In genomic region chr12:10849425-10849878, GRCh38 we compare ENCODE assay signal across 18 cellular contexts. TPM values are rescaled to one million over a fixed set of nuclear protein-coding genes. Genes with fewer than 3 reads are reported as not detected.
DNase-seq lines count a peak whose midpoint lies in the region; ATAC-seq, FAIRE-seq and TF ChIP-seq lines count a peak whose summit lies in the region.
"Had no signal": no experiment of that assay in that cellular context is flagged by ENCODE, and none has a peak within 500 bp of the region (broad histone marks: within the 10 kb centered on the region; RNA-seq: fewer than 3 reads in every experiment).

Gene PRR4 (minus strand): TSS chr12:10849475. CDS start chr12:10849437, 38 bp downstream.

- peaks cover 30% of the 10 kb centered on the region for H3K4me1 ChIP-seq in PC-3 (ENCODE audit: insufficient read depth, low read length)
- H3K4me1 ChIP-seq: left lung, vagina had no signal

- ATAC-seq in activated naive CD8-positive, alpha-beta T cell treated with anti-CD3 and anti-CD28 coated beads, Interleukin-2, amount 50 U/mL, for 24 hours = no peak
- peak; percentile 90 for ATAC-seq in PC-3
- ATAC-seq in central memory CD8-positive, alpha-beta T cell (replicated peaks; ENCODE audit: extremely low read depth, poor library complexity, severe bottlenecking) = peak; percentile 83
- no peak for ATAC-seq in left colon
- no peak for ATAC-seq in GM18867 (IDR thresholded peaks at IDR 0.05; ENCODE audit: unreplicated experiment)
- ATAC-seq: left lung, sciatic nerve had no signal

- H3K9me3 Mint-ChIP-seq in activated naive CD8-positive, alpha-beta T cell treated with anti-CD3 and anti-CD28 coated beads for 36 hours = no peaks in the 10 kb centered on the region
- H3K9me3 Mint-ChIP-seq in activated naive CD8-positive, alpha-beta T cell treated with anti-CD3 and anti-CD28 coated beads, Interleukin-2, amount 50 U/mL, for 24 hours = no peaks in the 10 kb centered on the region
- no peaks in the 10 kb centered on the region for H3K9me3 Mint-ChIP-seq in central memory CD8-positive, alpha-beta T cell

- FAIRE-seq in urothelium cell line (lab: Jason Lieb, UNC) = peak; percentile 9
- FAIRE-seq: TTC549 had no signal

- H3K27me3 Mint-ChIP-seq in activated naive CD8-positive, alpha-beta T cell treated with anti-CD3 and anti-CD28 coated beads for 36 hours = no peaks in the 10 kb centered on the region
- H3K27me3 Mint-ChIP-seq in activated naive CD8-positive, alpha-beta T cell treated with anti-CD3 and anti-CD28 coated beads, Interleukin-2, amount 50 U/mL, for 24 hours = no peaks in the 10 kb centered on the region
- no peaks in the 10 kb centered on the region for H3K27me3 Mint-ChIP-seq in central memory CD8-positive, alpha-beta T cell

- H4K20me1 ChIP-seq in PC-3 (ENCODE audit: low read length) = no peaks in the 10 kb centered on the region

- H3K36me3 ChIP-seq in PC-3 (ENCODE audit: low read depth, low read length) = no peaks in the 10 kb centered on the region
- H3K36me3 ChIP-seq: left lung, ovary, vagina had no signal

- H2AFZ ChIP-seq in PC-3 (ENCODE audit: low read length) = 0 out of 2 replicates have a peak within 1 kb of the TSS, but pooled peaks have one; percentile 14

- H3K9me3 ChIP-seq in PC-3 (ENCODE audit: low read length) = no peaks in the 10 kb centered on the region
- H3K9me3 ChIP-seq: left lung, ovary, vagina had no signal

- no peak within 1 kb of the TSS for H3K4me3 Mint-ChIP-seq in activated naive CD8-positive, alpha-beta T cell treated with anti-CD3 and anti-CD28 coated beads for 36 hours
- H3K4me3 Mint-ChIP-seq in activated naive CD8-positive, alpha-beta T cell treated with anti-CD3 and anti-CD28 coated beads, Interleukin-2, amount 50 U/mL, for 24 hours = no peak within 1 kb of the TSS
- no peak within 1 kb of the TSS for H3K4me3 Mint-ChIP-seq in central memory CD8-positive, alpha-beta T cell

- no TSS peak for BruUV-seq in PC-3 (replicated peaks; lab: Mats Ljungman, UMichigan)

- no peak within 1 kb of the TSS for H3K4me3 ChIP-seq in PC-3 (ENCODE audit: low read length)
- H3K4me3 ChIP-seq: left lung, ovary, SK-N-MC, vagina had no signal

- H3K9me2 ChIP-seq in PC-3 (replicated peaks; ENCODE audit: low read length) = no peaks in the 10 kb centered on the region

- no peak for TF ChIP-seq CTCF in PC-3 (conservative IDR thresholded peaks at IDR 0.05; ENCODE audit: low read depth, low read length)

- H3K27ac Mint-ChIP-seq in activated naive CD8-positive, alpha-beta T cell treated with anti-CD3 and anti-CD28 coated beads for 36 hours = no peak within 1 kb of the TSS
- no peak within 1 kb of the TSS for H3K27ac Mint-ChIP-seq in activated naive CD8-positive, alpha-beta T cell treated with anti-CD3 and anti-CD28 coated beads, Interleukin-2, amount 50 U/mL, for 24 hours
- peak within 1 kb of the TSS; percentile 73 for H3K27ac Mint-ChIP-seq in central memory CD8-positive, alpha-beta T cell (ENCODE audit: low read depth)

- CTCF ChIA-PET in PC-3 (lab: Charles Lee) = no interaction called here

- POLR2A ChIA-PET in PC-3 (lab: Charles Lee; ENCODE audit: unreplicated experiment) = interaction anchor here (0.5 to 1.0 kb wide), 5 partner anchors 11 to 1969 kb away, joined by 3 to 10 read pairs (median 4); partner anchors contain the start of gene SMIM10L1

- H3K27me3 ChIP-seq in PC-3 (ENCODE audit: low read length) = no peaks in the 10 kb centered on the region
- H3K27me3 ChIP-seq: left lung, ovary, vagina had no signal

- no peaks in the 10 kb centered on the region for H3F3A ChIP-seq in PC-3 (ENCODE audit: low read length, unreplicated experiment)

- H3K27ac ChIP-seq in PC-3 (ENCODE audit: low read length) = peak within 1 kb of the TSS; percentile 90
- H3K27ac ChIP-seq: left lung, ovary, SK-N-MC, vagina had no signal

- H3K4me2 ChIP-seq in PC-3 (ENCODE audit: low read length) = peak within 1 kb of the TSS; percentile 46

- no peaks in the 10 kb centered on the region for H3K79me2 ChIP-seq in PC-3 (ENCODE audit: low read length)

- peak within 1 kb of the TSS; percentile 55 for H3K9ac ChIP-seq in PC-3 (ENCODE audit: low read length)

- peaks cover 34% of the 10 kb centered on the region for H3K4me1 Mint-ChIP-seq in activated naive CD8-positive, alpha-beta T cell treated with anti-CD3 and anti-CD28 coated beads for 36 hours
- peaks cover 33% of the 10 kb centered on the region for H3K4me1 Mint-ChIP-seq in activated naive CD8-positive, alpha-beta T cell treated with anti-CD3 and anti-CD28 coated beads, Interleukin-2, amount 50 U/mL, for 24 hours
- peaks cover 40% of the 10 kb centered on the region for H3K4me1 Mint-ChIP-seq in central memory CD8-positive, alpha-beta T cell

- intact Hi-C loops in PC-3 (cut with micrococcal nuclease) (no loop called here), left colon (cut with DNase I, micrococcal nuclease) (no loop called here)

- DNase-seq in activated naive CD8-positive, alpha-beta T cell treated with anti-CD3 and anti-CD28 coated beads for 36 hours = peak; percentile 11
- no peak for DNase-seq in activated naive CD8-positive, alpha-beta T cell treated with anti-CD3 and anti-CD28 coated beads, Interleukin-2, amount 50 U/mL, for 24 hours
- DNase-seq in PC-3 (peak; percentile 84), urothelium cell line (ENCODE audit: low spot score) (peak; percentile 26), left colon (no peak), NCI-H774 (lab: John Stamatoyannopoulos, UW) (no peak)
- no peak for DNase-seq in central memory CD8-positive, alpha-beta T cell (ENCODE audit: low spot score in 2 of 2)
- DNase-seq: dermis blood vessel endothelial cell, EL, left lung, NCI-H1092, NCI-H69, ovary had no signal

- peaks cover 16% of the 10 kb centered on the region for H3K36me3 Mint-ChIP-seq in activated naive CD8-positive, alpha-beta T cell treated with anti-CD3 and anti-CD28 coated beads for 36 hours
- H3K36me3 Mint-ChIP-seq in activated naive CD8-positive, alpha-beta T cell treated with anti-CD3 and anti-CD28 coated beads, Interleukin-2, amount 50 U/mL, for 24 hours (ENCODE audit: low read depth) = peaks cover 19% of the 10 kb centered on the region
- peaks cover 4% of the 10 kb centered on the region for H3K36me3 Mint-ChIP-seq in central memory CD8-positive, alpha-beta T cell (ENCODE audit: insufficient read depth)

RNA-seq across cellular contexts. Expression of gene PRR4, which starts in this region (rescaled TPM):
- total RNA-seq in activated naive CD8-positive, alpha-beta T cell treated with anti-CD3 and anti-CD28 coated beads for 36 hours = 1 to 10 TPM; 1.3 to 1.4 TPM
- total RNA-seq in PC-3 (2014; rRNA removed) (3.5 and 9.3 TPM in 2 replicates), left colon (1 to 10 TPM; 1.0 to 2.3 TPM)

Comparison
In these comparisons a context has a peak if more than half of its experiments do, and no peak if none do; other contexts are left out.
1. DNase-seq: peak in activated naive CD8-positive, alpha-beta T cell treated with anti-CD3 and anti-CD28 coated beads for 36 hours (single experiment), PC-3 (single experiment) and urothelium cell line (single experiment); none in activated naive CD8-positive, alpha-beta T cell treated with anti-CD3 and anti-CD28 coated beads, Interleukin-2, amount 50 U/mL, for 24 hours (single experiment), central memory CD8-positive, alpha-beta T cell (0 of 2), left colon (0 of 2) and NCI-H774 (single experiment).
2. ATAC-seq: peak in PC-3 (single experiment) and central memory CD8-positive, alpha-beta T cell (single experiment); none in activated naive CD8-positive, alpha-beta T cell treated with anti-CD3 and anti-CD28 coated beads, Interleukin-2, amount 50 U/mL, for 24 hours (single experiment), left colon (single experiment) and GM18867 (single experiment).